Comparison of ENCODE assay signal across 8 cellular contexts in the genomic region with DNA sequence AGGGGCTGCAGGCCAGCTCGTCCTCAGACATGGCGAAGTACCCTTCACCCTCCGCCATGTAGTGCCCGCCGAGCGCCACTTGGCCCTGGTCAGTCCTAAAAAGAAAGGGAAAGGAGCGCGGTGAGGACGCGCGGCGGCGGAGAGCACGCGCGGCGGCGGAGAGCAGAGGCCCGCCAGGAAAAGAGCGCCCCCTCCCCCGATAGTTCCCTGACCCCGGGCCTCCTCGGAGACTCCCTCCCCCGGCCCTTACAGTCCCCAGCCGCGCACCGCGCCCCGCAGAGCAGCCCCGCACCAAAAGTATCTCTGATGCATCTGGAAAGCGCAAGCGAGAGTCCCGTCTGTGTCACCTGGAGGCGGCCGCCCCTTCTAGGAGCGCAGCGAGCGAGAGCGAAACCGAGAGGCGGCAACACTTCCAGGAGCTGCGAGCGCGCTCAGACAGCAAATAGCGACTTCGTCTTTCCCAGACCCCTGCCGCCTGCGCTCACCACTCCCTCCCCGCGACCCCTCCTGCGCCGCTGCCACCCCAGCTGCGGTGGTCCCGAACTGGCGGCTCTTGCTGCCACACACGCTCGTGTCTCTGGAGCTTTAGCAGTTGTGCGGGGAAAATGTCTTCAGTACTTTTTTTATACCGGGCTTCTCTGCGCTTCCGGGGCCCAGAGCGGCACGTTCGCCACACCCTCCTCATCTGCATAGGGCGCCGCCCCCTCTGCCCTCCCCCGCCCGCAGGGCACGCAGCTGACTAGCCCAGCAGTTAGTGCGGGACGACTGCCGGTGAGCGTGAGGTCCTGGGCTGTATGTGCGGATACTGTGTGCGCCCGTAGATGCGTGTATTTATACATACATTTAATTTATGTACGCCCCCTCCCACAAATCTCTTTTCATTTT. TPM values are rescaled to one million over a fixed set of nuclear protein-coding genes. Genes with fewer than 3 reads are reported as not detected.
DNase-seq lines count a peak whose midpoint lies in the region; ATAC-seq and TF ChIP-seq lines count a peak whose summit lies in the region.

TENT5A (minus strand) TSS at position 598 of the 885 bp plus-strand sequence; CDS start at position 58, 540 bp downstream.

- intact Hi-C loops in IMR-90 (cut with micrococcal nuclease): loop anchor here (1.0 to 10.0 kb wide), 12 partner anchors 185 to 1618 kb away; no protein-coding TSS in a partner anchor

- peak within 1 kb of the TSS; percentile 94 for H3K23ac ChIP-seq in IMR-90 (ENCODE audit: low read depth, low read length)

- peak within 1 kb of the TSS; percentile 92 for H3K4me3 ChIP-seq in IMR-90 (ENCODE audit: insufficient read depth, low read depth, low read length)
- H3K4me3 ChIP-seq in fibroblast of pulmonary artery (replicated peaks; ENCODE audit: low read depth, low read length): peak within 1 kb of the TSS; percentile 89

- no peaks in the 10 kb centered on the region for H3K9me3 Mint-ChIP-seq in nephron progenitor cell

- peak; percentile 96 for DNase-seq in DMS53 (lab: John Stamatoyannopoulos, UW)
- peak; percentile 88 for DNase-seq in IMR-90
- peak; percentile 87 for DNase-seq in RWPE1 (ENCODE audit: low spot score)
- DNase-seq in activated effector memory CD4-positive, alpha-beta T cell treated with Interleukin-2 at 50 U/mL for 16 hours: peak; percentile 77
- peak; percentile 90 for DNase-seq in fibroblast of pulmonary artery (ENCODE audit: low read depth)
- peak; percentile 86 for DNase-seq in nephron progenitor cell
- DNase-seq in stimulated activated naive CD8-positive, alpha-beta T cell treated with anti-CD3 and anti-CD28 coated beads, Interleukin-15, Interleukin-2, amounts not matched to agents 100 U/mL and 50 U/mL, for 24 hours: peak; percentile 83

- H3K4me2 ChIP-seq in IMR-90 (ENCODE audit: low read depth, low read length): peak within 1 kb of the TSS; percentile 86

- H3K14ac ChIP-seq in IMR-90 (replicated peaks; ENCODE audit: low read depth, low read length): peak within 1 kb of the TSS; percentile 94

- peak within 1 kb of the TSS; percentile 92 for H3K4ac ChIP-seq in IMR-90 (ENCODE audit: low read depth, low read length)

- H2AK5ac ChIP-seq in IMR-90 (ENCODE audit: low read depth, low read length): peak within 1 kb of the TSS; percentile 49

- peak within 1 kb of the TSS; percentile 81; the same call in 2 of the 3 replicates for H2BK15ac ChIP-seq in IMR-90 (ENCODE audit: low read depth, low read length)

- H3K79me1 ChIP-seq in IMR-90 (ENCODE audit: low read depth in 1 of 2, low read length in 2 of 2): peaks cover 10 to 29% of the 10 kb centered on the region in 2 experiments

- no peak; the same call in 1 of the 2 replicates for TF ChIP-seq POLR2A in IMR-90 (IDR thresholded peaks at IDR 0.05; ENCODE audit: low read depth, low read length)

- 0% methylated on average over 7 of the region's 78 CpGs; no CpG with 5 or more reads in 1 of the 2 experiments for WGBS in IMR-90 (ENCODE audit: extremely low coverage in 2 of 2, insufficient read length in 1 of 2), 2 experiments

- no peak; the same call in 1 of the 2 replicates for TF ChIP-seq RAD21 in IMR-90 (IDR thresholded peaks at IDR 0.05; ENCODE audit: low read length)

- dilution Hi-C loops in IMR-90 (cut with HindIII; ENCODE audit: low sequenced_read_pairs, unreplicated experiment): no loop called here

- H3K27me3 ChIP-seq in IMR-90 (ENCODE audit: control insufficient read depth, insufficient read depth, low read length): no peaks in the 10 kb centered on the region

- H4K20me1 ChIP-seq in IMR-90 (ENCODE audit: insufficient read depth, low read length): peaks cover 18% of the 10 kb centered on the region; the same call in 1 of the 2 replicates

- peak within 1 kb of the TSS; percentile 88 for H2BK120ac ChIP-seq in IMR-90 (ENCODE audit: low read depth, low read length)

- peaks cover 7% of the 10 kb centered on the region for H3K4me1 ChIP-seq in IMR-90 (ENCODE audit: control insufficient read depth, insufficient read depth, low read length)

- no peaks in the 10 kb centered on the region for H3K9me3 ChIP-seq in IMR-90 (ENCODE audit: control insufficient read depth, insufficient read depth, low read length)

- peak within 1 kb of the TSS; percentile 93 for H4K91ac ChIP-seq in IMR-90 (ENCODE audit: insufficient read depth, low read depth, low read length)

- H2AK9ac ChIP-seq in IMR-90 (replicated peaks; ENCODE audit: low read depth, low read length, poor library complexity): peak within 1 kb of the TSS; percentile 66

- H2AFZ ChIP-seq in IMR-90 (replicated peaks; ENCODE audit: low read length, poor library complexity): peak within 1 kb of the TSS; percentile 90

- peaks cover 11% of the 10 kb centered on the region for H3K4me1 Mint-ChIP-seq in nephron progenitor cell

- H4K8ac ChIP-seq in IMR-90 (ENCODE audit: low read depth in 2 of 2, low read length in 2 of 2): peak within 1 kb of the TSS; percentile 82 to 95

- peak within 1 kb of the TSS; percentile 96 for H3K56ac ChIP-seq in IMR-90 (ENCODE audit: extremely low read depth, insufficient read depth, low read length)

- BruUV-seq in IMR-90 (replicated peaks; lab: Mats Ljungman, UMichigan): no TSS peak

- H2BK20ac ChIP-seq in IMR-90 (ENCODE audit: low read depth, low read length): peak within 1 kb of the TSS; percentile 81

- peaks cover 6% of the 10 kb centered on the region; the same call in 1 of the 2 replicates for H3K36me3 ChIP-seq in IMR-90 (ENCODE audit: control insufficient read depth, insufficient read depth, low read length)

- H3K27ac ChIP-seq in IMR-90 (ENCODE audit: insufficient read depth, low read length) (peak within 1 kb of the TSS; percentile 94), RWPE1 (peak within 1 kb of the TSS; percentile 90)

- peak within 1 kb of the TSS; percentile 56 for H3K18ac ChIP-seq in IMR-90 (ENCODE audit: low read depth, low read length)

- H3K4me3 Mint-ChIP-seq in nephron progenitor cell: peak within 1 kb of the TSS; percentile 94

- no peaks in the 10 kb centered on the region for H3K36me3 Mint-ChIP-seq in nephron progenitor cell (ENCODE audit: low read depth)

- POLR2A ChIA-PET in IMR-90 (lab: Charles Lee; ENCODE audit: unreplicated experiment): interaction anchor here (0.6 to 1.4 kb wide), 2 partner anchors 142 to 1624 kb away, joined by 3 to 5 read pairs; no protein-coding TSS in a partner anchor
- POLR2A ChIA-PET in RWPE1 (lab: Yijun Ruan, JAX; ENCODE audit: low non-redundant PET): interaction anchor here (0.5 kb wide), 1 partner anchor 245 kb away, joined by 4 read pairs; no protein-coding TSS in a partner anchor

- no peak; the same call in 1 of the 2 replicates for TF ChIP-seq CTCF in IMR-90 (conservative IDR thresholded peaks at IDR 0.05; ENCODE audit: low read depth, low read length)
- TF ChIP-seq CTCF in RWPE1 (conservative IDR thresholded peaks at IDR 0.05; ENCODE audit: low read depth): no peak
- no peak for TF ChIP-seq CTCF in fibroblast of pulmonary artery (IDR thresholded peaks at IDR 0.05; ENCODE audit: low read length, missing control alignments)
- no peak for TF ChIP-seq CTCF in nephron progenitor cell (IDR thresholded peaks at IDR 0.05)

- in situ Hi-C loops in IMR-90 (cut with MboI; ENCODE audit: low sequenced_read_pairs): loop anchor here (10.0 to 25.0 kb wide), 3 partner anchors 1148 to 1615 kb away; no protein-coding TSS in a partner anchor

- H4K5ac ChIP-seq in IMR-90 (ENCODE audit: low read depth, low read length): peak within 1 kb of the TSS; percentile 53

- H2BK5ac ChIP-seq in IMR-90 (ENCODE audit: low read depth, low read length, poor library complexity, severe bottlenecking): peak within 1 kb of the TSS; percentile 92

- peak within 1 kb of the TSS; percentile 94 for H3K27ac Mint-ChIP-seq in nephron progenitor cell

- ATAC-seq in GM21529 (IDR thresholded peaks at IDR 0.05; ENCODE audit: unreplicated experiment): peak; percentile 76
- ATAC-seq in IMR-90 (ENCODE audit: low read depth): peak; percentile 77
- peak; percentile 72 for ATAC-seq in stimulated activated naive CD8-positive, alpha-beta T cell treated with anti-CD3 and anti-CD28 coated beads, Interleukin-15, Interleukin-2, amounts not matched to agents 100 U/mL and 50 U/mL, for 24 hours

- H3K27me3 Mint-ChIP-seq in nephron progenitor cell (ENCODE audit: low read depth, poor library complexity): peaks cover 70% of the 10 kb centered on the region

- H3K9ac ChIP-seq in IMR-90 (ENCODE audit: low read depth, low read length): peak within 1 kb of the TSS; percentile 91

- CTCF ChIA-PET in IMR-90 (lab: Yijun Ruan, JAX): interaction anchor here (0.6 to 1.4 kb wide), 4 partner anchors 15 to 1808 kb away, joined by 3 read pairs; no protein-coding TSS in a partner anchor
- CTCF ChIA-PET in RWPE1 (lab: Yijun Ruan, JAX): interaction anchor here (0.6 to 2.6 kb wide), 6 partner anchors 11 to 401 kb away, joined by 3 to 13 read pairs (median 4); no protein-coding TSS in a partner anchor

- H3K9me1 ChIP-seq in IMR-90 (ENCODE audit: insufficient read depth, low read length): peaks cover 7% of the 10 kb centered on the region

TF ChIP-seq in IMR-90, 13 proteins besides CTCF, POLR2A, EP300 and RAD21 (continues in another document):
- TF ChIP-seq CEBPB (IDR thresholded peaks at IDR 0.05; ENCODE audit: low read depth, low read length) (no peak), RFX5 (IDR thresholded peaks at IDR 0.05; ENCODE audit: low read depth, low read length) (no peak), BHLHE40 (IDR thresholded peaks at IDR 0.05; ENCODE audit: low read depth, low read length) (peak; percentile 96), RCOR1 (IDR thresholded peaks at IDR 0.05; ENCODE audit: insufficient replicate concordance, low read length) (no peak), SMC3 (IDR thresholded peaks at IDR 0.05; ENCODE audit: low read depth, low read length) (peak; percentile 18), CHD1 (IDR thresholded peaks at IDR 0.05; ENCODE audit: low read depth, low read length) (0 out of 2 replicates have a peak, but pooled peaks have one; percentile 40), MAZ (IDR thresholded peaks at IDR 0.05; ENCODE audit: borderline replicate concordance, low read depth, low read length) (peak; percentile 84; the same call in 1 of the 2 replicates), ELK1 (IDR thresholded peaks at IDR 0.05; ENCODE audit: borderline replicate concordance, low read depth, low read length) (no peak)

RNA-seq across cellular contexts. Expression of gene TENT5A, which starts in this region (rescaled TPM):
- total RNA-seq in IMR-90 (2012; rRNA removed): 10.8 and 16.9 TPM in 2 replicates
- 3.5 and 3.9 TPM in 2 replicates for polyA plus RNA-seq in IMR-90 (2012; rRNA removed)
- polyA plus RNA-seq in IMR-90 (2012; cell fraction: cytosol; rRNA removed): 1.6 and 2.1 TPM in 2 replicates
- 6.7 and 15.5 TPM in 2 replicates for polyA plus RNA-seq in IMR-90 (2012; cell fraction: nucleus; rRNA removed; ENCODE audit: low replicate concordance)

Comparison
In these comparisons a context has a peak if more than half of its experiments do, and no peak if none do; other contexts are left out.
1. Peak in every context shown above with its lines: DNase-seq, ATAC-seq, H3K4me3 ChIP-seq and H3K27ac ChIP-seq.